Comparison of ENCODE assay signal across 17 cellular contexts in genomic region chr12:64192644-64193043, GRCh38. TPM values are rescaled to one million over a fixed set of nuclear protein-coding genes. Genes with fewer than 3 reads are reported as not detected.
DNase-seq lines count a peak whose midpoint lies in the region; ATAC-seq and TF ChIP-seq lines count a peak whose summit lies in the region.
"Had no signal": no experiment of that assay in that cellular context is flagged by ENCODE, and none has a peak within 500 bp of the region (broad histone marks: within the 10 kb centered on the region; RNA-seq: fewer than 3 reads in every experiment).

No MANE protein-coding gene starts in this region.

- DNase-seq in GM10266 (ENCODE audit: extremely low spot score) (peak; percentile 28), A172 (ENCODE audit: low spot score) (no peak), NCI-H2227 (lab: John Stamatoyannopoulos, UW; ENCODE audit: unreplicated experiment) (no peak), putamen (ENCODE audit: low spot score) (no peak)
- DNase-seq: amniotic stem cell; colonic mucosa; DMS153; GOT3; left ventricle myocardium superior; right cardiac atrium; stimulated activated naive CD4-positive, alpha-beta T cell; uterus had no signal

- no peak for TF ChIP-seq CTCF in GM10266 (IDR thresholded peaks at IDR 0.05; ENCODE audit: control insufficient read depth, insufficient read depth, low read depth, missing control alignments)

- ATAC-seq in GM19043 (IDR thresholded peaks at IDR 0.05; ENCODE audit: low read depth, unreplicated experiment) (peak; percentile 21), HG02642 (IDR thresholded peaks at IDR 0.05; ENCODE audit: poor library complexity, unreplicated experiment) (peak; percentile 25), HG03354 (IDR thresholded peaks at IDR 0.05; ENCODE audit: poor library complexity, severe bottlenecking, unreplicated experiment) (peak; percentile 42), GM21717 (IDR thresholded peaks at IDR 0.05; ENCODE audit: unreplicated experiment) (no peak)
- ATAC-seq: left ventricle myocardium superior, right cardiac atrium, WTC11 had no signal

RNA-seq across cellular contexts. Expression of gene KICS2, which starts 29.5 kb away (rescaled TPM):
- total RNA-seq in A172 (2014; rRNA removed; shearing (Covaris generic)), result 5.9 and 7.8 TPM in 2 replicates
